Comparison of ENCODE assay signal across 1 cellular context in genomic region chr3:177005718-177006405, GRCh38.
A peak's percentile ranks its signal among the peaks of the same experiment; 100 is the strongest.
TF ChIP-seq lines count a peak whose summit lies in the region.

No MANE protein-coding gene starts in this region.

TF ChIP-seq in HEK293, 187 proteins besides CTCF, POLR2A, EP300 and RAD21 (continued from another document):
- TF ChIP-seq ZSCAN30 (tag by site-specific recombination; IDR thresholded peaks at IDR 0.05) (no peak), ZNF174 (tag by site-specific recombination; IDR thresholded peaks at IDR 0.05) (no peak), ZFP69B (tag by site-specific recombination; IDR thresholded peaks at IDR 0.05) (no peak), PRDM1 (tag by site-specific recombination; IDR thresholded peaks at IDR 0.05) (no peak), ZNF510 (tag by site-specific recombination; IDR thresholded peaks at IDR 0.05; ENCODE audit: insufficient replicate concordance) (no peak), BCL11A (tag by site-specific recombination; IDR thresholded peaks at IDR 0.05; ENCODE audit: low read depth) (no peak), ZNF747 (tag by site-specific recombination; IDR thresholded peaks at IDR 0.05) (no peak), ZNF214 (tag by site-specific recombination; IDR thresholded peaks at IDR 0.05; ENCODE audit: borderline replicate concordance) (no peak), ZNF585B (tag by site-specific recombination; IDR thresholded peaks at IDR 0.05) (peak; percentile 79)
- TF ChIP-seq, protein P1, sequence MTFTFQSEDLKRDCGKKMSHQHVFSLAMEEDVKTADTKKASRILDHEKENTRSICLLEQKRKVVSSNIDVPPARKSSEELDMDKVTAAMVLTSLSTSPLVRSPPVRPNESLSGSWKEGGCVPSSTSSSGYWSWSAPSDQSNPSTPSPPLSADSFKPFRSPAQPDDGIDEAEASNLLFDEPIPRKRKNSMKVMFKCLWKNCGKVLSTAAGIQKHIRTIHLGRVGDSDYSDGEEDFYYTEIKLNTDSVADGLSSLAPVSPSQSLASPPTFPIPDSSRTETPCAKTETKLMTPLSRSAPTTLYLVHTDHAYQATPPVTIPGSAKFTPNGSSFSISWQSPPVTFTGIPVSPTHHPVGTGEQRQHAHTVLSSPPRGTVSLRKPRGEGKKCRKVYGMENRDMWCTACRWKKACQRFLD (tag by site-specific recombination; IDR thresholded peaks at IDR 0.05) = no peak
